23 cellular contexts compared by ENCODE assay signal in genomic region chr11:70000228-70000627, GRCh38.
"Had no signal": no experiment of that assay in that cellular context is flagged by ENCODE, and none has a peak within 500 bp of the region (broad histone marks: within the 10 kb centered on the region; RNA-seq: fewer than 3 reads in every experiment).

No MANE protein-coding gene starts in this region.

- FAIRE-seq: frontal cortex had no signal

- H3K9me3 ChIP-seq: breast epithelium, transverse colon, vagina had no signal

- H3K27ac ChIP-seq: transverse colon, vagina, VCaP had no signal

- H3K36me3 ChIP-seq: breast epithelium, heart left ventricle, transverse colon, vagina had no signal

- DNase-seq: activated CD4-positive, alpha-beta T cell treated with anti-CD3 and anti-CD28 coated beads, Interleukin-2, amount 50 U/mL, for 48 hours; activated naive CD4-positive, alpha-beta T cell treated with anti-CD3 and anti-CD28 coated beads for 36 hours; activated naive CD8-positive, alpha-beta T cell treated with anti-CD3 and anti-CD28 coated beads, Interleukin-2, amount 50 U/mL, for 24 hours; aorta; effector memory CD8-positive, alpha-beta T cell; islet precursor cell; mesenchymal stem cell; nephron progenitor cell; occipital lobe; right cardiac atrium; stimulated activated CD4-positive, alpha-beta T cell treated with anti-CD3 and anti-CD28 coated beads, Interleukin-15, amount 100 ng/mL, for 24 hours; stimulated activated CD4-positive, alpha-beta T cell treated with anti-CD3 and anti-CD28 coated beads, Interleukin-4, amount 100 ng/mL, for 1 hour; stimulated activated naive B cell treated with anti-CD40 and anti-IgM and Interleukin-4, amounts not matched to agents 10 μg/mL and 1 μg/mL and 100 μg/mL, for 72 hours; substantia nigra; T1000; transverse colon had no signal

- H3K4me3 ChIP-seq: breast epithelium, heart left ventricle, skin epidermis, transverse colon, vagina had no signal

- H3K4me1 ChIP-seq: breast epithelium, vagina had no signal

- ATAC-seq: activated naive CD8-positive, alpha-beta T cell treated with anti-CD3 and anti-CD28 coated beads, Interleukin-2, amount 50 U/mL, for 24 hours; activated T-helper 17 cell treated with anti-CD3 and anti-CD28 coated beads, Interleukin-2, amount 50 U/mL, for 72 hours; effector memory CD8-positive, alpha-beta T cell; stimulated activated naive B cell treated with anti-CD40 and anti-IgM and Interleukin-4, amounts not matched to agents 10 μg/mL and 1 μg/mL and 100 μg/mL, for 72 hours had no signal

- H3K27me3 ChIP-seq: breast epithelium, transverse colon, vagina had no signal
